Comparison of ENCODE assay signal across 36 cellular contexts in the genomic region with DNA sequence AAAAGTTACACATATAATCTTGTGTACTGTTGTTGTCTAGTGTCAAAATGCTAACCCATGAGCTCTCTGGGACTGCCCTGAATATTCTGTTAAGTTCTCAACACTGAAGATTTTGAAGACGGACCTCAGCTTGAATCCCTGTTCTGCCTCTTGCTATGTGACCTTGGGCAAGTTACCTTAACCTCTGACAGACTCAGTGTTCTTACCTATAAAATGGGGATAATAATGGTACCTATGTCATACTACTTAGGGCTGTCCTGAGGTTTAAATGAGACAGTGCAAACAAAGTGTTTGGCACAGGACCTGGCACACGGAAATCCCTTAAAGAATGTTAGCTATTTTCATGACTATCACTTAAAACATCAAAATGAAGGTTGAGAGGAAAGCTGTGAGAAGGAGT.
"Had no signal": no experiment of that assay in that cellular context is flagged by ENCODE, and none has a peak within 500 bp of the region (broad histone marks: within the 10 kb centered on the region; RNA-seq: fewer than 3 reads in every experiment).

No MANE protein-coding gene starts in this region.

- H3K36me3 ChIP-seq: brain microvascular endothelial cell, breast epithelium had no signal

- H3K9me3 ChIP-seq: adrenal gland, body of pancreas, breast epithelium had no signal

- H3K4me3 Mint-ChIP-seq: activated B cell treated with CpG ODN at 0.5 μM for 24 hours; activated CD4-positive, alpha-beta memory T cell treated with anti-CD3 and anti-CD28 coated beads for 36 hours; activated CD4-positive, alpha-beta T cell treated with anti-CD3 and anti-CD28 coated beads, Interleukin-2, amount 10 ng/mL, durations not matched to agents 24 days and 14 days; activated CD8-positive, alpha-beta T cell treated with anti-CD3 and anti-CD28 coated beads for 36 hours; activated naive CD4-positive, alpha-beta T cell treated with anti-CD3 and anti-CD28 coated beads for 36 hours; activated naive CD8-positive, alpha-beta T cell treated with anti-CD3 and anti-CD28 coated beads for 36 hours; activated T-cell treated with anti-CD3 and anti-CD28 coated beads, Interleukin-2, amount 50 U/mL, for 4 hours; activated T-cell treated with anti-CD3 and anti-CD28 coated beads, Interleukin-2, amount 50 U/mL, for 72 hours; activated T-helper 1 cell treated with anti-CD3 and anti-CD28 coated beads, Interleukin-12 subunit alpha, Interleukin-12 subunit beta, Interleukin-2, Interleukin-4 antibody, amounts not matched to agents 30 ng/mL and 10 ng/mL and 1 ng/mL, durations not matched to agents 14 hours and 24 hours and 36 hours; activated T-helper 17 cell treated with anti-CD3 and anti-CD28 coated beads, Interleukin-2, amount 50 U/mL, for 72 hours; T-helper 1 cell treated with Interleukin-12 subunit alpha and Interleukin-12 subunit beta and Interleukin-4 antibody, amounts not matched to agents 30 μg/mL and 1 μg/mL, for 36 hours; T-helper 2 cell treated with Interferon-gamma antibody and Interleukin-4, amounts not matched to agents 5 μg/mL and 100 μg/mL, for 36 hours had no signal

- H3K27me3 Mint-ChIP-seq: activated B cell treated with CpG ODN at 0.5 μM for 24 hours; activated CD4-positive, alpha-beta memory T cell treated with anti-CD3 and anti-CD28 coated beads for 36 hours; activated CD4-positive, alpha-beta T cell treated with anti-CD3 and anti-CD28 coated beads, Interleukin-2, amount 10 ng/mL, durations not matched to agents 24 days and 14 days; activated CD8-positive, alpha-beta T cell treated with anti-CD3 and anti-CD28 coated beads for 36 hours; activated naive CD8-positive, alpha-beta T cell treated with anti-CD3 and anti-CD28 coated beads for 36 hours; activated T-helper 17 cell treated with anti-CD3 and anti-CD28 coated beads, Interleukin-2, amount 50 U/mL, for 72 hours had no signal

- FAIRE-seq: astrocyte, TTC549 had no signal

- H3K27me3 ChIP-seq: adrenal gland, body of pancreas, brain microvascular endothelial cell, breast epithelium had no signal

- H3K9me3 Mint-ChIP-seq: activated B cell treated with CpG ODN at 0.5 μM for 24 hours; activated CD4-positive, alpha-beta memory T cell treated with anti-CD3 and anti-CD28 coated beads for 36 hours; activated CD4-positive, alpha-beta T cell treated with anti-CD3 and anti-CD28 coated beads, Interleukin-2, amount 10 ng/mL, durations not matched to agents 24 days and 14 days; activated CD8-positive, alpha-beta T cell treated with anti-CD3 and anti-CD28 coated beads for 36 hours; activated naive CD4-positive, alpha-beta T cell treated with anti-CD3 and anti-CD28 coated beads for 36 hours; activated naive CD4-positive, alpha-beta T cell treated with anti-CD3 and anti-CD28 coated beads, Interleukin-2, amount 50 U/mL, for 72 hours; activated naive CD8-positive, alpha-beta T cell treated with anti-CD3 and anti-CD28 coated beads for 36 hours; activated T-cell treated with anti-CD3 and anti-CD28 coated beads, Interleukin-2, amount 50 U/mL, for 4 hours; activated T-cell treated with anti-CD3 and anti-CD28 coated beads, Interleukin-2, amount 50 U/mL, for 72 hours; activated T-helper 1 cell treated with anti-CD3 and anti-CD28 coated beads, Interleukin-12 subunit alpha, Interleukin-12 subunit beta, Interleukin-2, Interleukin-4 antibody, amounts not matched to agents 30 ng/mL and 10 ng/mL and 1 ng/mL, durations not matched to agents 14 hours and 24 hours and 36 hours; activated T-helper 17 cell treated with anti-CD3 and anti-CD28 coated beads, Interleukin-2, amount 50 U/mL, for 72 hours; T-helper 1 cell treated with Interleukin-12 subunit alpha and Interleukin-12 subunit beta and Interleukin-4 antibody, amounts not matched to agents 30 μg/mL and 1 μg/mL, for 36 hours; T-helper 2 cell treated with Interferon-gamma antibody and Interleukin-4, amounts not matched to agents 5 μg/mL and 100 μg/mL, for 36 hours had no signal

- ATAC-seq: activated CD8-positive, alpha-beta T cell treated with anti-CD3 and anti-CD28 coated beads for 36 hours; activated naive CD4-positive, alpha-beta T cell treated with anti-CD3 and anti-CD28 coated beads, Interleukin-2, amount 50 U/mL, for 72 hours; activated T-cell treated with anti-CD3 and anti-CD28 coated beads, Interleukin-2, amount 50 U/mL, for 4 hours; activated T-cell treated with anti-CD3 and anti-CD28 coated beads, Interleukin-2, amount 50 U/mL, for 72 hours; activated T-helper 17 cell treated with anti-CD3 and anti-CD28 coated beads, Interleukin-2, amount 50 U/mL, for 72 hours; body of pancreas had no signal

- H3K4me1 ChIP-seq: adrenal gland, body of pancreas, breast epithelium had no signal

- DNase-seq: activated B cell treated with CpG ODN at 0.5 μM for 24 hours; activated CD4-positive, alpha-beta memory T cell treated with anti-CD3 and anti-CD28 coated beads for 36 hours; activated CD4-positive, alpha-beta T cell treated with anti-CD3 and anti-CD28 coated beads for 4 hours; activated CD4-positive, alpha-beta T cell treated with anti-CD3 and anti-CD28 coated beads, Interleukin-2, amount 10 ng/mL, durations not matched to agents 24 days and 14 days; activated CD4-positive, alpha-beta T cell treated with anti-CD3 and anti-CD28 coated beads, Interleukin-2, amount 50 U/mL, for 1 hour; activated CD4-positive, alpha-beta T cell treated with anti-CD3 and anti-CD28 coated beads, Interleukin-2, amount 50 U/mL, for 4 hours; activated CD4-positive, CD25-positive, alpha-beta regulatory T cell treated with anti-CD3 and anti-CD28 coated beads, Interleukin-2, amount 50 U/mL, for 72 hours; activated CD8-positive, alpha-beta memory T cell treated with anti-CD3 and anti-CD28 coated beads, Interleukin-2, amount 50 U/mL, for 4 hours; activated CD8-positive, alpha-beta T cell treated with anti-CD3 and anti-CD28 coated beads for 36 hours; activated effector memory CD4-positive, alpha-beta T cell treated with anti-CD3 and anti-CD28 coated beads, Interleukin-2, amount 50 U/mL, for 16 hours; activated gamma-delta T cell treated with Interleukin-2 at 50 U/mL for 16 hours; activated naive CD4-positive, alpha-beta T cell; activated naive CD4-positive, alpha-beta T cell treated with anti-CD3 and anti-CD28 coated beads for 36 hours; activated naive CD4-positive, alpha-beta T cell treated with anti-CD3 and anti-CD28 coated beads, Interleukin-2, amount 50 U/mL, for 16 hours; activated naive CD8-positive, alpha-beta T cell treated with anti-CD3 and anti-CD28 coated beads for 36 hours; activated T-cell treated with anti-CD3 and anti-CD28 coated beads for 4 hours; activated T-cell treated with anti-CD3 and anti-CD28 coated beads, Interleukin-2, amount 50 U/mL, for 1 hour; activated T-cell treated with anti-CD3 and anti-CD28 coated beads, Interleukin-2, amount 50 U/mL, for 4 hours; activated T-cell treated with anti-CD3 and anti-CD28 coated beads, Interleukin-2, amount 50 U/mL, for 72 hours; adrenal gland; amniotic stem cell; aorta; body of pancreas; brain microvascular endothelial cell; central memory CD4-positive, alpha-beta T cell; T-helper 2 cell; T-helper 9 cell had no signal

- H3K4me3 ChIP-seq: adrenal gland, body of pancreas, breast epithelium had no signal

- H3K27ac ChIP-seq: adrenal gland, body of pancreas, brain microvascular endothelial cell, breast epithelium, VCaP had no signal

- H3K27ac Mint-ChIP-seq: activated B cell treated with CpG ODN at 0.5 μM for 24 hours; activated CD4-positive, alpha-beta memory T cell treated with anti-CD3 and anti-CD28 coated beads for 36 hours; activated CD4-positive, alpha-beta T cell treated with anti-CD3 and anti-CD28 coated beads, Interleukin-2, amount 10 ng/mL, durations not matched to agents 24 days and 14 days; activated CD8-positive, alpha-beta T cell treated with anti-CD3 and anti-CD28 coated beads for 36 hours; activated naive CD4-positive, alpha-beta T cell treated with anti-CD3 and anti-CD28 coated beads for 36 hours; activated naive CD4-positive, alpha-beta T cell treated with anti-CD3 and anti-CD28 coated beads, Interleukin-2, amount 50 U/mL, for 72 hours; activated naive CD8-positive, alpha-beta T cell treated with anti-CD3 and anti-CD28 coated beads for 36 hours; activated T-cell treated with anti-CD3 and anti-CD28 coated beads, Interleukin-2, amount 50 U/mL, for 72 hours; activated T-helper 1 cell treated with anti-CD3 and anti-CD28 coated beads, Interleukin-12 subunit alpha, Interleukin-12 subunit beta, Interleukin-2, Interleukin-4 antibody, amounts not matched to agents 30 ng/mL and 10 ng/mL and 1 ng/mL, durations not matched to agents 14 hours and 24 hours and 36 hours; activated T-helper 17 cell treated with anti-CD3 and anti-CD28 coated beads, Interleukin-2, amount 50 U/mL, for 72 hours; T-helper 1 cell treated with Interleukin-12 subunit alpha and Interleukin-12 subunit beta and Interleukin-4 antibody, amounts not matched to agents 30 μg/mL and 1 μg/mL, for 36 hours; T-helper 2 cell treated with Interferon-gamma antibody and Interleukin-4, amounts not matched to agents 5 μg/mL and 100 μg/mL, for 36 hours had no signal

- H3K4me1 Mint-ChIP-seq: activated B cell treated with CpG ODN at 0.5 μM for 24 hours had no signal
